In genomic region chr9:88388886-88389617, GRCh38 we compare ENCODE assay signal across 8 cellular contexts. TPM values are rescaled to one million over a fixed set of nuclear protein-coding genes. Genes with fewer than 3 reads are reported as not detected.
DNase-seq lines count a peak whose midpoint lies in the region; ATAC-seq and TF ChIP-seq lines count a peak whose summit lies in the region.

No MANE protein-coding gene starts in this region.

- H3K9me3 ChIP-seq in esophagus squamous epithelium = no peaks in the 10 kb centered on the region
- H3K9me3 ChIP-seq in mucosa of stomach (ENCODE audit: control insufficient read depth, low read length) = no peaks in the 10 kb centered on the region

- intact Hi-C loops in esophagus squamous epithelium (cut with DNase I) = no loop called here

- peaks cover 45% of the 10 kb centered on the region for H3K4me1 Mint-ChIP-seq in stimulated activated naive CD8-positive, alpha-beta T cell treated with anti-CD3 and anti-CD28 coated beads, Interleukin-15, amount 100 ng/mL, for 72 hours

- TF ChIP-seq POLR2A in esophagus squamous epithelium (IDR thresholded peaks at IDR 0.05) = peak in 1 of 4 donors; percentile 12

- H3K4me3 Mint-ChIP-seq in stimulated activated naive CD8-positive, alpha-beta T cell treated with anti-CD3 and anti-CD28 coated beads, Interleukin-15, amount 100 ng/mL, for 72 hours = peak overlapping the region; percentile 89 to 92

- H3K36me3 ChIP-seq in esophagus squamous epithelium (peaks cover 0 to 4% (median 0%) of the 10 kb centered on the region in 3 donors), mucosa of stomach (ENCODE audit: control insufficient read depth, insufficient read depth, low read length) (no peaks in the 10 kb centered on the region)

- DNase-seq in AML-193 (lab: John Stamatoyannopoulos, UW) (peak; percentile 21 to 22), NCI-H69 (lab: John Stamatoyannopoulos, UW) (peak; percentile 87), activated T-cell treated with anti-CD3 and anti-CD28 coated beads for 4 hours (peak; percentile 22), esophagus squamous epithelium (lab: John Stamatoyannopoulos, UW) (no peak)
- peak; percentile 53 to 54 for DNase-seq in stimulated activated naive CD8-positive, alpha-beta T cell treated with anti-CD3 and anti-CD28 coated beads, Interleukin-15, amount 100 ng/mL, for 72 hours

- ATAC-seq in GM18909 (IDR thresholded peaks at IDR 0.05; ENCODE audit: poor library complexity, unreplicated experiment) (peak; percentile 27), HG03135 (IDR thresholded peaks at IDR 0.05; ENCODE audit: unreplicated experiment) (peak; percentile 29)
- ATAC-seq in stimulated activated naive CD8-positive, alpha-beta T cell treated with anti-CD3 and anti-CD28 coated beads, Interleukin-15, amount 100 ng/mL, for 72 hours = peak; percentile 53

- no peaks in the 10 kb centered on the region for H3K9me3 Mint-ChIP-seq in stimulated activated naive CD8-positive, alpha-beta T cell treated with anti-CD3 and anti-CD28 coated beads, Interleukin-15, amount 100 ng/mL, for 72 hours

- 1% methylated on average over 18 to 21 of the region's 71 CpGs for WGBS in esophagus squamous epithelium, 2 donors

- H3K27me3 ChIP-seq in esophagus squamous epithelium (no peaks in the 10 kb centered on the region), mucosa of stomach (ENCODE audit: control insufficient read depth, insufficient read depth, low read length) (no peaks in the 10 kb centered on the region)

- peak overlapping the region; percentile 87 to 98 (median 96) for H3K27ac ChIP-seq in esophagus squamous epithelium

- H3K27ac Mint-ChIP-seq in stimulated activated naive CD8-positive, alpha-beta T cell treated with anti-CD3 and anti-CD28 coated beads, Interleukin-15, amount 100 ng/mL, for 72 hours = peak overlapping the region; percentile 91 to 96

- H3K4me1 ChIP-seq in esophagus squamous epithelium (peaks cover 3 to 61% (median 10%) of the 10 kb centered on the region in 3 donors), mucosa of stomach (ENCODE audit: control insufficient read depth, insufficient read depth, low read length) (peaks cover 8% of the 10 kb centered on the region)

- H3K4me3 ChIP-seq in esophagus squamous epithelium (peak overlapping the region; percentile 80 to 98 (median 96)), mucosa of stomach (ENCODE audit: low read length) (peak overlapping the region; percentile 54)

- H3K9ac ChIP-seq in mucosa of stomach (ENCODE audit: low read length) = peak overlapping the region; percentile 78

- no peak for TF ChIP-seq CTCF in esophagus squamous epithelium (IDR thresholded peaks at IDR 0.05)

- H3K27me3 Mint-ChIP-seq in stimulated activated naive CD8-positive, alpha-beta T cell treated with anti-CD3 and anti-CD28 coated beads, Interleukin-15, amount 100 ng/mL, for 72 hours = no peaks in the 10 kb centered on the region

RNA-seq across cellular contexts. Expression of gene SPIN1, which starts 0.8 kb away (rescaled TPM):
- total RNA-seq in esophagus squamous epithelium = 10 to 100 TPM; 23.5 to 56.5 (median 38.4) TPM
